20 cellular contexts compared by ENCODE assay signal in the genomic region with DNA sequence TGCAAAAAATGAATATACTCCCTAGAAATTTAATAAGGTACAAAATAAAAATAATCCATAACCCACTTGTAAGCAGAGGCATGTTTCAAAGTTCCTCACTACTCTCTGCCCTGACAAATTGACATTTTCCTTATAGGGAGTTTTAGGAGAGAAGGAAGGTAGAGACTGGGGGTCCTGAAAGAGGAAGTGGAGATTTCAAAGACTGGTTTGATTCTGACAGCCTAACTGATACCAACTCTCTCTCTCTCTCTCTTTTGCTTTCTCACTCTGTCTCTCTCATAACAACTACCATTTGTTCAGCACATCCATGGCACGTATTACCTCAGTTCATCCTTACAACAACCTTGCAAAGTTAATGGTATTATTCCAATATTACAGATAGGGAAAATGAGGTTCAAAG. TPM values are rescaled to one million over a fixed set of nuclear protein-coding genes. Genes with fewer than 3 reads are reported as not detected.
"Had no signal": no experiment of that assay in that cellular context is flagged by ENCODE, and none has a peak within 500 bp of the region (broad histone marks: within the 10 kb centered on the region; RNA-seq: fewer than 3 reads in every experiment).

No MANE protein-coding gene starts in this region.

- ATAC-seq: activated naive CD4-positive, alpha-beta T cell treated with anti-CD3 and anti-CD28 coated beads, Interleukin-2, amount 50 U/mL, for 72 hours; activated T-cell treated with anti-CD3 and anti-CD28 coated beads, Interleukin-2, amount 50 U/mL, for 72 hours; body of pancreas; esophagus mucosa; natural killer cell treated with Interleukin-12 subunit alpha and Interleukin-12 subunit beta and Interleukin-15 and Interleukin-18, amount 100 ng/mL, for 72 hours; sciatic nerve; stimulated activated naive CD8-positive, alpha-beta T cell treated with anti-CD3 and anti-CD28 coated beads, Interleukin-15, amount 100 ng/mL, for 72 hours had no signal

- H3K4me1 ChIP-seq: body of pancreas, spleen, testis had no signal

- H3K4me1 Mint-ChIP-seq: activated CD4-positive, alpha-beta T cell treated with anti-CD3 and anti-CD28 coated beads, Interleukin-2, amount 10 ng/mL, durations not matched to agents 7 days and 5 days; stimulated activated naive CD8-positive, alpha-beta T cell treated with anti-CD3 and anti-CD28 coated beads, Interleukin-15, amount 100 ng/mL, for 72 hours had no signal

- H3K27ac Mint-ChIP-seq: activated CD4-positive, alpha-beta T cell treated with anti-CD3 and anti-CD28 coated beads, Interleukin-2, amount 10 ng/mL, durations not matched to agents 7 days and 5 days; activated naive CD4-positive, alpha-beta T cell treated with anti-CD3 and anti-CD28 coated beads, Interleukin-2, amount 50 U/mL, for 72 hours; activated T-cell treated with anti-CD3 and anti-CD28 coated beads, Interleukin-2, amount 50 U/mL, for 72 hours; natural killer cell treated with Interleukin-12 subunit alpha and Interleukin-12 subunit beta and Interleukin-15 and Interleukin-18, amount 100 ng/mL, for 72 hours; stimulated activated naive CD8-positive, alpha-beta T cell treated with anti-CD3 and anti-CD28 coated beads, Interleukin-15, amount 100 ng/mL, for 72 hours had no signal

- H3K27ac ChIP-seq: body of pancreas, psoas muscle, spleen, testis had no signal

- H3K4me3 Mint-ChIP-seq: activated CD4-positive, alpha-beta T cell treated with anti-CD3 and anti-CD28 coated beads, Interleukin-2, amount 10 ng/mL, durations not matched to agents 7 days and 5 days; activated T-cell treated with anti-CD3 and anti-CD28 coated beads, Interleukin-2, amount 50 U/mL, for 72 hours; natural killer cell treated with Interleukin-12 subunit alpha and Interleukin-12 subunit beta and Interleukin-15 and Interleukin-18, amount 100 ng/mL, for 72 hours; stimulated activated naive CD8-positive, alpha-beta T cell treated with anti-CD3 and anti-CD28 coated beads, Interleukin-15, amount 100 ng/mL, for 72 hours had no signal

- DNase-seq: activated CD4-positive, alpha-beta T cell treated with anti-CD3 and anti-CD28 coated beads, Interleukin-2, amount 10 ng/mL, durations not matched to agents 7 days and 5 days; activated CD8-positive, alpha-beta memory T cell treated with anti-CD3 and anti-CD28 coated beads, Interleukin-2, amount 50 U/mL, for 48 hours; activated gamma-delta T cell; activated T-cell treated with anti-CD3 and anti-CD28 coated beads, Interleukin-2, amount 50 U/mL, for 72 hours; body of pancreas; glutamatergic neuron; mesenchymal stem cell; psoas muscle; spleen; stimulated activated naive CD8-positive, alpha-beta T cell treated with anti-CD3 and anti-CD28 coated beads, Interleukin-15, amount 100 ng/mL, for 72 hours; testis had no signal

- H3K27me3 ChIP-seq: body of pancreas, testis had no signal

- H3K36me3 Mint-ChIP-seq: activated naive CD4-positive, alpha-beta T cell treated with anti-CD3 and anti-CD28 coated beads, Interleukin-2, amount 50 U/mL, for 72 hours; natural killer cell treated with Interleukin-12 subunit alpha and Interleukin-12 subunit beta and Interleukin-15 and Interleukin-18, amount 100 ng/mL, for 72 hours had no signal

- H3K36me3 ChIP-seq: spleen had no signal

- H3K9me3 ChIP-seq: body of pancreas, psoas muscle, spleen, testis had no signal

- H3K9me3 Mint-ChIP-seq: activated CD4-positive, alpha-beta T cell treated with anti-CD3 and anti-CD28 coated beads, Interleukin-2, amount 10 ng/mL, durations not matched to agents 7 days and 5 days; activated naive CD4-positive, alpha-beta T cell treated with anti-CD3 and anti-CD28 coated beads, Interleukin-2, amount 50 U/mL, for 72 hours; activated T-cell treated with anti-CD3 and anti-CD28 coated beads, Interleukin-2, amount 50 U/mL, for 72 hours; natural killer cell treated with Interleukin-12 subunit alpha and Interleukin-12 subunit beta and Interleukin-15 and Interleukin-18, amount 100 ng/mL, for 72 hours; stimulated activated naive CD8-positive, alpha-beta T cell treated with anti-CD3 and anti-CD28 coated beads, Interleukin-15, amount 100 ng/mL, for 72 hours had no signal

- H3K4me3 ChIP-seq: body of pancreas, psoas muscle, spleen, testis had no signal

RNA-seq across cellular contexts. Expression of gene KIAA2012, which starts 20.8 kb away (rescaled TPM):
- total RNA-seq: activated CD4-positive, alpha-beta T cell treated with anti-CD3 and anti-CD28 coated beads, Interleukin-2, amount 10 ng/mL, durations not matched to agents 7 days and 5 days; activated naive CD4-positive, alpha-beta T cell treated with anti-CD3 and anti-CD28 coated beads, Interleukin-2, amount 50 U/mL, for 72 hours; activated T-cell treated with anti-CD3 and anti-CD28 coated beads, Interleukin-2, amount 50 U/mL, for 72 hours; body of pancreas; esophagus mucosa; kidney epithelial cell; left ventricle myocardium superior; mucosa of gallbladder; natural killer cell treated with Interleukin-12 subunit alpha and Interleukin-12 subunit beta and Interleukin-15 and Interleukin-18, amount 100 ng/mL, for 72 hours; osteocyte; sciatic nerve; spleen; ureter had no signal
- polyA plus RNA-seq: spleen had no signal
